1 cellular context compared by ENCODE assay signal in genomic region chr12:53452159-53453077, GRCh38.
TF ChIP-seq lines count a peak whose summit lies in the region.

No MANE protein-coding gene starts in this region.

TF ChIP-seq in K562, 482 proteins besides CTCF, POLR2A, EP300 and RAD21 (continued from another document and continues in another):
- TF ChIP-seq SNAPC5 (CRISPR knock-in tag; IDR thresholded peaks at IDR 0.05) (no peak), MITF (IDR thresholded peaks at IDR 0.05) (0 out of 2 replicates have a peak, but pooled peaks have one; percentile 12), NKRF (IDR thresholded peaks at IDR 0.05; ENCODE audit: borderline replicate concordance) (peak; percentile 67; the same call in 1 of the 2 replicates), CXXC5 (CRISPR knock-in tag; IDR thresholded peaks at IDR 0.05) (peak; percentile 25), ZNF395 (CRISPR knock-in tag; IDR thresholded peaks at IDR 0.05) (peak; percentile 69; the same call in 1 of the 2 replicates), MAZ (CRISPR knock-in tag; conservative IDR thresholded peaks at IDR 0.05 in 1 of 2, IDR thresholded peaks at IDR 0.05 in 1 of 2) (peak; percentile 84 to 91), ZNF668 (CRISPR knock-in tag; IDR thresholded peaks at IDR 0.05) (no peak), NELFE (IDR thresholded peaks at IDR 0.05; ENCODE audit: insufficient read depth, insufficient read length) (no peak), NFRKB (IDR thresholded peaks at IDR 0.05; ENCODE audit: low read depth) (peak; percentile 59), ZNF282 (CRISPR knock-in tag; IDR thresholded peaks at IDR 0.05) (no peak), ZNF12 (CRISPR knock-in tag; IDR thresholded peaks at IDR 0.05) (peak; percentile 79; the same call in 1 of the 2 replicates), GABPA (tag; conservative IDR thresholded peaks at IDR 0.05; ENCODE audit: low read depth) (peak; percentile 82), ZNF609 (CRISPR knock-in tag; IDR thresholded peaks at IDR 0.05; ENCODE audit: borderline replicate concordance) (no peak), KDM4B (IDR thresholded peaks at IDR 0.05; ENCODE audit: borderline replicate concordance in 2 of 2, low read depth in 1 of 2) (peak in 1 of 2 experiments; percentile 94; a peak in 2 of 4 replicates), XRCC5 (IDR thresholded peaks at IDR 0.05; ENCODE audit: low read depth, low read length) (0 out of 2 replicates have a peak, but pooled peaks have one; percentile 69), AFF4 (CRISPR knock-in tag; IDR thresholded peaks at IDR 0.05) (peak; percentile 95), MYC (IDR thresholded peaks at IDR 0.05; ENCODE audit: low read depth, low read length) (peak; percentile 78), MYC (CRISPR knock-in tag; IDR thresholded peaks at IDR 0.05; ENCODE audit: borderline replicate concordance, low read depth) (no peak), ZBTB7A (IDR thresholded peaks at IDR 0.05; ENCODE audit: borderline replicate concordance, control insufficient read depth, low read depth, low read length) (peak; percentile 80), RREB1 (CRISPR knock-in tag; IDR thresholded peaks at IDR 0.05) (0 out of 2 replicates have a peak, but pooled peaks have one; percentile 22), MTA3 (IDR thresholded peaks at IDR 0.05; ENCODE audit: borderline replicate concordance) (no peak), PRPF4 (IDR thresholded peaks at IDR 0.05; ENCODE audit: insufficient read depth, low read depth, low read length, poor library complexity, severe bottlenecking) (peak; percentile 86), ZNF224 (CRISPR knock-in tag; IDR thresholded peaks at IDR 0.05) (no peak), ZZZ3 (IDR thresholded peaks at IDR 0.05) (peak; percentile 94), ELF4 (CRISPR knock-in tag; IDR thresholded peaks at IDR 0.05) (no peak; the same call in 1 of the 2 replicates), GMEB1 (CRISPR knock-in tag; IDR thresholded peaks at IDR 0.05) (peak; percentile 54; the same call in 1 of the 2 replicates), POLR2G (IDR thresholded peaks at IDR 0.05; ENCODE audit: low read depth, low read length) (peak; percentile 98), GTF2E2 (tag; IDR thresholded peaks at IDR 0.05) (peak; percentile 75; the same call in 1 of the 2 replicates), ZBTB9 (CRISPR knock-in tag; IDR thresholded peaks at IDR 0.05) (peak; percentile 27; the same call in 1 of the 2 replicates), KLF13 (tag; IDR thresholded peaks at IDR 0.05; ENCODE audit: borderline replicate concordance, low read depth) (0 out of 2 replicates have a peak, but pooled peaks have one; percentile 40)
